8 cellular contexts compared by ENCODE assay signal in the genomic region with DNA sequence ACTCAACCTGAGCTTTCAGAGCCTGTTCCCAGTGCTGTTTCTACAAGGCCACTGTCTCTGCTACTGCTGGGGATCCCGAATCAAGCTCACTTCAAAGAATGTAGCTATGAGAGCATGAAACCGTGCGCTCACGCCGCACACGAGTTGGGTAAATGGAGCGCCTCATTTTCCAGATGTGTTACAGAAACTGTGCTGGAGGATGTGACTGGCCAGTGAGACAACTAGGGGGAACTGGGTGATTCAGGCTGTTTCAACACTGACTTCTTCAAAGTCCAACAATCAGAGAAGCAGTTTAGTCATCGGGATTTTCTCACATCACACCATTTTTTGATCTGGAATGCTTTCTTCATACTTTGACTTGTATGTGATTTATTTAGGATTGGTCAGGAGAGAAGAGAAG. TPM values are rescaled to one million over a fixed set of nuclear protein-coding genes. Genes with fewer than 3 reads are reported as not detected.
DNase-seq lines count a peak whose midpoint lies in the region; ATAC-seq and FAIRE-seq lines count a peak whose summit lies in the region.

No MANE protein-coding gene starts in this region.

- ATAC-seq in activated CD4-positive, CD25-positive, alpha-beta regulatory T cell treated with anti-CD3 and anti-CD28 coated beads, Interleukin-2, amount 50 U/mL, for 24 hours = peak; percentile 34 to 43
- peak; percentile 58 to 59 for ATAC-seq in activated T-cell treated with anti-CD3 and anti-CD28 coated beads, Interleukin-2, amount 50 U/mL, for 72 hours (replicated peaks in 1 of 2)
- ATAC-seq in left ventricle myocardium superior = no peak
- no peak for ATAC-seq in GM19395 (IDR thresholded peaks at IDR 0.05; ENCODE audit: unreplicated experiment)

- H3K36me3 ChIP-seq in small intestine (ENCODE audit: control insufficient read depth in 2 of 2, insufficient read depth in 2 of 2, low read length in 2 of 2) = no peaks in the 10 kb centered on the region

- H3K4me3 Mint-ChIP-seq in activated T-cell treated with anti-CD3 and anti-CD28 coated beads, Interleukin-2, amount 50 U/mL, for 72 hours = peak overlapping the region; percentile 90 to 91

- peak overlapping the region; percentile 77 for H3K27ac Mint-ChIP-seq in activated T-cell treated with anti-CD3 and anti-CD28 coated beads, Interleukin-2, amount 50 U/mL, for 72 hours

- no peaks in the 10 kb centered on the region for H3K27me3 ChIP-seq in small intestine (ENCODE audit: control insufficient read depth in 2 of 2, insufficient read depth in 2 of 2, low read length in 2 of 2)

- no peak for DNase-seq in activated CD4-positive, CD25-positive, alpha-beta regulatory T cell treated with anti-CD3 and anti-CD28 coated beads, Interleukin-2, amount 50 U/mL, for 72 hours
- peak; percentile 53 to 55 for DNase-seq in activated T-cell treated with anti-CD3 and anti-CD28 coated beads, Interleukin-2, amount 50 U/mL, for 72 hours
- peak; percentile 37 for DNase-seq in left ventricle myocardium superior
- peak; percentile 53 for DNase-seq in small intestine
- DNase-seq in OCI-M1 (lab: John Stamatoyannopoulos, UW) = no peak
- no peak for DNase-seq in NCI-H2081 treated with DMSO at 0.1 percent for 48 hours (lab: John Stamatoyannopoulos, UW)

- no peak overlapping the region for H3K4me3 ChIP-seq in small intestine (ENCODE audit: low read depth in 1 of 2, low read length in 2 of 2)

- H3K4me1 ChIP-seq in small intestine (ENCODE audit: control insufficient read depth in 2 of 2, insufficient read depth in 1 of 2, low read depth in 1 of 2, low read length in 1 of 2) = peaks cover 2 to 14% of the 10 kb centered on the region in 2 donors

- H3K27ac ChIP-seq in small intestine (ENCODE audit: low read depth in 1 of 2, low read length in 1 of 2) = peak overlapping the region; percentile 44 to 77

- WGBS in small intestine, 3 donors = 35 to 59% (median 49%) methylated on average over 8 of the region's 8 CpGs

- peaks cover 12 to 15% of the 10 kb centered on the region in 2 donors for H3K36me3 Mint-ChIP-seq in activated T-cell treated with anti-CD3 and anti-CD28 coated beads, Interleukin-2, amount 50 U/mL, for 72 hours (ENCODE audit: insufficient read depth in 2 of 2)

- H3K27me3 Mint-ChIP-seq in activated T-cell treated with anti-CD3 and anti-CD28 coated beads, Interleukin-2, amount 50 U/mL, for 72 hours (ENCODE audit: low read depth) = no peaks in the 10 kb centered on the region

- no peaks in the 10 kb centered on the region for H3K9me3 ChIP-seq in small intestine (ENCODE audit: control insufficient read depth, low read depth)

- no peak for FAIRE-seq in small intestine (lab: Jason Lieb, UNC)

- no peaks in the 10 kb centered on the region for H3K9me3 Mint-ChIP-seq in activated T-cell treated with anti-CD3 and anti-CD28 coated beads, Interleukin-2, amount 50 U/mL, for 72 hours

- intact Hi-C loops in left ventricle myocardium superior (cut with micrococcal nuclease) = no loop called here

- peaks cover 66% of the 10 kb centered on the region for H3K4me1 Mint-ChIP-seq in activated T-cell treated with anti-CD3 and anti-CD28 coated beads, Interleukin-2, amount 50 U/mL, for 72 hours (ENCODE audit: low read depth)

RNA-seq across cellular contexts. Expression of a gene that starts 3.5 kb away (rescaled TPM):
- 10 to 100 TPM; 26.6 to 32.3 TPM for total RNA-seq in activated T-cell treated with anti-CD3 and anti-CD28 coated beads, Interleukin-2, amount 50 U/mL, for 72 hours
- 6.1 TPM for total RNA-seq in left ventricle myocardium superior
- polyA plus RNA-seq in small intestine = 10 to 100 TPM; 10.3 to 19.7 (median 18.0) TPM

Comparison
In these comparisons a context has a peak if more than half of its experiments do, and no peak if none do; other contexts are left out.
1. ATAC-seq: peak in activated CD4-positive, CD25-positive, alpha-beta regulatory T cell treated with anti-CD3 and anti-CD28 coated beads, Interleukin-2, amount 50 U/mL, for 24 hours (2 of 2) and activated T-cell treated with anti-CD3 and anti-CD28 coated beads, Interleukin-2, amount 50 U/mL, for 72 hours (2 of 2); none in left ventricle myocardium superior (single experiment) and GM19395 (single experiment).
2. DNase-seq: peak in activated T-cell treated with anti-CD3 and anti-CD28 coated beads, Interleukin-2, amount 50 U/mL, for 72 hours (2 of 2), left ventricle myocardium superior (single experiment) and small intestine (single experiment); none in activated CD4-positive, CD25-positive, alpha-beta regulatory T cell treated with anti-CD3 and anti-CD28 coated beads, Interleukin-2, amount 50 U/mL, for 72 hours (single experiment), OCI-M1 (single experiment) and NCI-H2081 treated with DMSO at 0.1 percent for 48 hours (single experiment).